Comparison of ENCODE assay signal across 1 cellular context in genomic region chr18:30781601-30782000, GRCh38.
TF ChIP-seq lines count a peak whose summit lies in the region.

No MANE protein-coding gene starts in this region.

TF ChIP-seq in K562, 482 proteins besides CTCF, POLR2A, EP300 and RAD21 (continued from another document):
- TF ChIP-seq AFF4 (CRISPR knock-in tag; IDR thresholded peaks at IDR 0.05): no peak
